In the genomic region with DNA sequence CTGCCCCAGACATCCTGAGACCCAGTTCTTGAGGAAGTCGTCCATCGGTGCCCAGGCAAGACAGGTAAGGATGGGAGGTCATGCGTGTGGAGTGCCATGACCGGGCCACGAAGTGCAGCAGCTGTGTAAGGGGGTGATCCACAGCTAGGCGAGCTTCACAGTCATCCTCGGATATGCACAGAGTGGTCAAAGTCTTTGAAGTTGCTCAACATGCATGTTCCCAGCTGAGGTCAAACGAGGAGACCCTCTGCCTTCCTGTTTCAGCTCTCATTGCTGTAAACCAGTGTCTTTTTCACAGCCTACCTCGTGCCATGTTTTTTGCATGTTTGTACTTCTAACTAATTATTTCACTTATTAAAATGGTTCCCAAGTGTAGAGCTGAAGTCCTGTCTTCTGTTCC, we compare ENCODE assay signal across 1 cellular context.
TF ChIP-seq lines count a peak whose summit lies in the region.

No MANE protein-coding gene starts in this region.

TF ChIP-seq in HepG2, 621 proteins besides CTCF, POLR2A, EP300 and RAD21:
- no peak for TF ChIP-seq ZNF670 (CRISPR knock-in tag; IDR thresholded peaks at IDR 0.05; ENCODE audit: borderline replicate concordance)
- TF ChIP-seq ZNF430 (CRISPR knock-in tag; IDR thresholded peaks at IDR 0.05), result no peak
- 0 out of 2 replicates have a peak, but pooled peaks have one; percentile 8 for TF ChIP-seq HNF4G (IDR thresholded peaks at IDR 0.05; ENCODE audit: borderline replicate concordance, low read depth, low read length)
- no peak for TF ChIP-seq HNF4G (CRISPR knock-in tag; IDR thresholded peaks at IDR 0.05; ENCODE audit: borderline replicate concordance, low read depth)
- TF ChIP-seq ZNF224 (CRISPR knock-in tag; IDR thresholded peaks at IDR 0.05), result no peak
- TF ChIP-seq, protein P1, sequence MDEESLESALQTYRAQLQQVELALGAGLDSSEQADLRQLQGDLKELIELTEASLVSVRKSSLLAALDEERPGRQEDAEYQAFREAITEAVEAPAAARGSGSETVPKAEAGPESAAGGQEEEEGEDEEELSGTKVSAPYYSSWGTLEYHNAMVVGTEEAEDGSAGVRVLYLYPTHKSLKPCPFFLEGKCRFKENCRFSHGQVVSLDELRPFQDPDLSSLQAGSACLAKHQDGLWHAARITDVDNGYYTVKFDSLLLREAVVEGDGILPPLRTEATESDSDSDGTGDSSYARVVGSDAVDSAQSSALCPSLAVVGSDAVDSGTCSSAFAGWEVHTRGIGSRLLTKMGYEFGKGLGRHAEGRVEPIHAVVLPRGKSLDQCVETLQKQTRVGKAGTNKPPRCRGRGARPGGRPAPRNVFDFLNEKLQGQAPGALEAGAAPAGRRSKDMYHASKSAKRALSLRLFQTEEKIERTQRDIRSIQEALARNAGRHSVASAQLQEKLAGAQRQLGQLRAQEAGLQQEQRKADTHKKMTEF (CRISPR knock-in tag; IDR thresholded peaks at IDR 0.05), result no peak
- TF ChIP-seq, protein P2, sequence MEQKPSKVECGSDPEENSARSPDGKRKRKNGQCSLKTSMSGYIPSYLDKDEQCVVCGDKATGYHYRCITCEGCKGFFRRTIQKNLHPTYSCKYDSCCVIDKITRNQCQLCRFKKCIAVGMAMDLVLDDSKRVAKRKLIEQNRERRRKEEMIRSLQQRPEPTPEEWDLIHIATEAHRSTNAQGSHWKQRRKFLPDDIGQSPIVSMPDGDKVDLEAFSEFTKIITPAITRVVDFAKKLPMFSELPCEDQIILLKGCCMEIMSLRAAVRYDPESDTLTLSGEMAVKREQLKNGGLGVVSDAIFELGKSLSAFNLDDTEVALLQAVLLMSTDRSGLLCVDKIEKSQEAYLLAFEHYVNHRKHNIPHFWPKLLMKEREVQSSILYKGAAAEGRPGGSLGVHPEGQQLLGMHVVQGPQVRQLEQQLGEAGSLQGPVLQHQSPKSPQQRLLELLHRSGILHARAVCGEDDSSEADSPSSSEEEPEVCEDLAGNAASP (CRISPR knock-in tag; IDR thresholded peaks at IDR 0.05; ENCODE audit: borderline replicate concordance), result peak; percentile 82; the same call in 1 of the 2 replicates
- TF ChIP-seq LCORL (IDR thresholded peaks at IDR 0.05), result no peak
- TF ChIP-seq LCORL (CRISPR knock-in tag; IDR thresholded peaks at IDR 0.05), result no peak
- TF ChIP-seq HIVEP1 (CRISPR knock-in tag; IDR thresholded peaks at IDR 0.05), result no peak
- TF ChIP-seq RXRB (CRISPR knock-in tag; IDR thresholded peaks at IDR 0.05; ENCODE audit: borderline replicate concordance), result 0 out of 2 replicates have a peak, but pooled peaks have one; percentile 37
- no peak for TF ChIP-seq ZNF674 (CRISPR knock-in tag; IDR thresholded peaks at IDR 0.05; ENCODE audit: low read depth)
- TF ChIP-seq, protein P3, sequence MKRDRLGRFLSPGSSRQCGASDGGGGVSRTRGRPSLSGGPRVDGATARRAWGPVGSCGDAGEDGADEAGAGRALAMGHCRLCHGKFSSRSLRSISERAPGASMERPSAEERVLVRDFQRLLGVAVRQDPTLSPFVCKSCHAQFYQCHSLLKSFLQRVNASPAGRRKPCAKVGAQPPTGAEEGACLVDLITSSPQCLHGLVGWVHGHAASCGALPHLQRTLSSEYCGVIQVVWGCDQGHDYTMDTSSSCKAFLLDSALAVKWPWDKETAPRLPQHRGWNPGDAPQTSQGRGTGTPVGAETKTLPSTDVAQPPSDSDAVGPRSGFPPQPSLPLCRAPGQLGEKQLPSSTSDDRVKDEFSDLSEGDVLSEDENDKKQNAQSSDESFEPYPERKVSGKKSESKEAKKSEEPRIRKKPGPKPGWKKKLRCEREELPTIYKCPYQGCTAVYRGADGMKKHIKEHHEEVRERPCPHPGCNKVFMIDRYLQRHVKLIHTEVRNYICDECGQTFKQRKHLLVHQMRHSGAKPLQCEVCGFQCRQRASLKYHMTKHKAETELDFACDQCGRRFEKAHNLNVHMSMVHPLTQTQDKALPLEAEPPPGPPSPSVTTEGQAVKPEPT (CRISPR knock-in tag; IDR thresholded peaks at IDR 0.05; ENCODE audit: low read depth), result no peak
- TF ChIP-seq KDM5A (IDR thresholded peaks at IDR 0.05; ENCODE audit: borderline replicate concordance, low read length), result no peak
- no peak for TF ChIP-seq HDAC6 (IDR thresholded peaks at IDR 0.05; ENCODE audit: low read depth, low read length)
- TF ChIP-seq MYNN (CRISPR knock-in tag; IDR thresholded peaks at IDR 0.05; ENCODE audit: low read depth), result no peak
- TF ChIP-seq, protein P4, sequence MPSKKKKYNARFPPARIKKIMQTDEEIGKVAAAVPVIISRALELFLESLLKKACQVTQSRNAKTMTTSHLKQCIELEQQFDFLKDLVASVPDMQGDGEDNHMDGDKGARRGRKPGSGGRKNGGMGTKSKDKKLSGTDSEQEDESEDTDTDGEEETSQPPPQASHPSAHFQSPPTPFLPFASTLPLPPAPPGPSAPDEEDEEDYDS (CRISPR knock-in tag; IDR thresholded peaks at IDR 0.05), result no peak
- TF ChIP-seq NPAS2 (CRISPR knock-in tag; IDR thresholded peaks at IDR 0.05; ENCODE audit: borderline replicate concordance), result no peak
- no peak for TF ChIP-seq BHLHE40 (IDR thresholded peaks at IDR 0.05; ENCODE audit: low read length)
- peak; percentile 22; the same call in 1 of the 2 replicates for TF ChIP-seq RXRA (CRISPR knock-in tag; IDR thresholded peaks at IDR 0.05)
- 0 out of 2 replicates have a peak, but pooled peaks have one; percentile 26 for TF ChIP-seq CEBPG (CRISPR knock-in tag; IDR thresholded peaks at IDR 0.05)
- TF ChIP-seq CEBPB (IDR thresholded peaks at IDR 0.05; ENCODE audit: borderline replicate concordance, low read depth, low read length), result peak; percentile 63; the same call in 1 of the 2 replicates
- TF ChIP-seq, protein P5, sequence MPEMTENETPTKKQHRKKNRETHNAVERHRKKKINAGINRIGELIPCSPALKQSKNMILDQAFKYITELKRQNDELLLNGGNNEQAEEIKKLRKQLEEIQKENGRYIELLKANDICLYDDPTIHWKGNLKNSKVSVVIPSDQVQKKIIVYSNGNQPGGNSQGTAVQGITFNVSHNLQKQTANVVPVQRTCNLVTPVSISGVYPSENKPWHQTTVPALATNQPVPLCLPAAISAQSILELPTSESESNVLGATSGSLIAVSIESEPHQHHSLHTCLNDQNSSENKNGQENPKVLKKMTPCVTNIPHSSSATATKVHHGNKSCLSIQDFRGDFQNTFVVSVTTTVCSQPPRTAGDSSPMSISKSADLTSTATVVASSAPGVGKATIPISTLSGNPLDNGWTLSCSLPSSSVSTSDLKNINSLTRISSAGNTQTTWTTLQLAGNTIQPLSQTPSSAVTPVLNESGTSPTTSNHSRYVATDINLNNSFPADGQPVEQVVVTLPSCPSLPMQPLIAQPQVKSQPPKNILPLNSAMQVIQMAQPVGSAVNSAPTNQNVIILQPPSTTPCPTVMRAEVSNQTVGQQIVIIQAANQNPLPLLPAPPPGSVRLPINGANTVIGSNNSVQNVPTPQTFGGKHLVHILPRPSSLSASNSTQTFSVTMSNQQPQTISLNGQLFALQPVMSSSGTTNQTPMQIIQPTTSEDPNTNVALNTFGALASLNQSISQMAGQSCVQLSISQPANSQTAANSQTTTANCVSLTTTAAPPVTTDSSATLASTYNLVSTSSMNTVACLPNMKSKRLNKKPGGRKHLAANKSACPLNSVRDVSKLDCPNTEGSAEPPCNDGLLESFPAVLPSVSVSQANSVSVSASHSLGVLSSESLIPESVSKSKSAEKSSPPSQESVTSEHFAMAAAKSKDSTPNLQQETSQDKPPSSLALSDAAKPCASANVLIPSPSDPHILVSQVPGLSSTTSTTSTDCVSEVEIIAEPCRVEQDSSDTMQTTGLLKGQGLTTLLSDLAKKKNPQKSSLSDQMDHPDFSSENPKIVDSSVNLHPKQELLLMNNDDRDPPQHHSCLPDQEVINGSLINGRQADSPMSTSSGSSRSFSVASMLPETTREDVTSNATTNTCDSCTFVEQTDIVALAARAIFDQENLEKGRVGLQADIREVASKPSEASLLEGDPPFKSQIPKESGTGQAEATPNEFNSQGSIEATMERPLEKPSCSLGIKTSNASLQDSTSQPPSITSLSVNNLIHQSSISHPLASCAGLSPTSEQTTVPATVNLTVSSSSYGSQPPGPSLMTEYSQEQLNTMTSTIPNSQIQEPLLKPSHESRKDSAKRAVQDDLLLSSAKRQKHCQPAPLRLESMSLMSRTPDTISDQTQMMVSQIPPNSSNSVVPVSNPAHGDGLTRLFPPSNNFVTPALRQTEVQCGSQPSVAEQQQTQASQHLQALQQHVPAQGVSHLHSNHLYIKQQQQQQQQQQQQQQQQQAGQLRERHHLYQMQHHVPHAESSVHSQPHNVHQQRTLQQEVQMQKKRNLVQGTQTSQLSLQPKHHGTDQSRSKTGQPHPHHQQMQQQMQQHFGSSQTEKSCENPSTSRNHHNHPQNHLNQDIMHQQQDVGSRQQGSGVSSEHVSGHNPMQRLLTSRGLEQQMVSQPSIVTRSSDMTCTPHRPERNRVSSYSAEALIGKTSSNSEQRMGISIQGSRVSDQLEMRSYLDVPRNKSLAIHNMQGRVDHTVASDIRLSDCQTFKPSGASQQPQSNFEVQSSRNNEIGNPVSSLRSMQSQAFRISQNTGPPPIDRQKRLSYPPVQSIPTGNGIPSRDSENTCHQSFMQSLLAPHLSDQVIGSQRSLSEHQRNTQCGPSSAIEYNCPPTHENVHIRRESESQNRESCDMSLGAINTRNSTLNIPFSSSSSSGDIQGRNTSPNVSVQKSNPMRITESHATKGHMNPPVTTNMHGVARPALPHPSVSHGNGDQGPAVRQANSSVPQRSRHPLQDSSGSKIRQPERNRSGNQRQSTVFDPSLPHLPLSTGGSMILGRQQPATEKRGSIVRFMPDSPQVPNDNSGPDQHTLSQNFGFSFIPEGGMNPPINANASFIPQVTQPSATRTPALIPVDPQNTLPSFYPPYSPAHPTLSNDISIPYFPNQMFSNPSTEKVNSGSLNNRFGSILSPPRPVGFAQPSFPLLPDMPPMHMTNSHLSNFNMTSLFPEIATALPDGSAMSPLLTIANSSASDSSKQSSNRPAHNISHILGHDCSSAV (CRISPR knock-in tag; IDR thresholded peaks at IDR 0.05; ENCODE audit: borderline replicate concordance), result no peak
- TF ChIP-seq, protein P6, sequence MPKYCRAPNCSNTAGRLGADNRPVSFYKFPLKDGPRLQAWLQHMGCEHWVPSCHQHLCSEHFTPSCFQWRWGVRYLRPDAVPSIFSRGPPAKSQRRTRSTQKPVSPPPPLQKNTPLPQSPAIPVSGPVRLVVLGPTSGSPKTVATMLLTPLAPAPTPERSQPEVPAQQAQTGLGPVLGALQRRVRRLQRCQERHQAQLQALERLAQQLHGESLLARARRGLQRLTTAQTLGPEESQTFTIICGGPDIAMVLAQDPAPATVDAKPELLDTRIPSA (CRISPR knock-in tag; IDR thresholded peaks at IDR 0.05; ENCODE audit: borderline replicate concordance), result no peak
- TF ChIP-seq, protein P7, sequence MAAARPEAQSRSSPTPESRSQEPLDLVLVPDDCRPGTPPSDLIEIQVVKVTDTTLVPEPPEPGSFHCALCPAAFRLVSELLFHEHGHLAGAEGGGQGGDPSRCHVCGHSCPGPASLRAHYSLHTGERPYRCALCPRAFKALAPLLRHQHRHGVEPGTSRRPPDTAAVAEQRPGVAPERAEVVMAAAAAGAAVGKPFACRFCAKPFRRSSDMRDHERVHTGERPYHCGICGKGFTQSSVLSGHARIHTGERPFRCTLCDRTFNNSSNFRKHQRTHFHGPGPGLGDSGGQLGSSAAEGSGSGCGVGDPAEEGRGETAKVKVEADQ (CRISPR knock-in tag; IDR thresholded peaks at IDR 0.05; ENCODE audit: borderline replicate concordance), result no peak
- TF ChIP-seq ZNF138 (CRISPR knock-in tag; IDR thresholded peaks at IDR 0.05; ENCODE audit: low read depth), result no peak
TF ChIP-seq in HepG2: peak in this region for 6.
